1 cellular context compared by ENCODE assay signal in genomic region chr2:233867993-233868532, GRCh38.
TF ChIP-seq lines count a peak whose summit lies in the region.

TSS of gene MSL3B (minus strand) at chr2:233868386.

TF ChIP-seq in K562, 482 proteins besides CTCF, POLR2A, EP300 and RAD21 (continued from another document and continues in another):
- no peak for TF ChIP-seq E2F8 (IDR thresholded peaks at IDR 0.05; ENCODE audit: low read depth, partially characterized antibody)
- TF ChIP-seq RFX7 (CRISPR knock-in tag; IDR thresholded peaks at IDR 0.05) = no peak
- peak; percentile 45; the same call in 1 of the 2 replicates for TF ChIP-seq HCFC1 (IDR thresholded peaks at IDR 0.05; ENCODE audit: low read depth, low read length)
- peak; percentile 37; the same call in 1 of the 2 replicates for TF ChIP-seq MAX (CRISPR knock-in tag; IDR thresholded peaks at IDR 0.05)
- no peak for TF ChIP-seq HES1 (IDR thresholded peaks at IDR 0.05; ENCODE audit: low read depth)
- no peak for TF ChIP-seq NUFIP1 (IDR thresholded peaks at IDR 0.05; ENCODE audit: partially characterized antibody)
- no peak for TF ChIP-seq HBP1 (CRISPR knock-in tag; IDR thresholded peaks at IDR 0.05)
- TF ChIP-seq ZNF408 (CRISPR knock-in tag; IDR thresholded peaks at IDR 0.05; ENCODE audit: low read depth) = no peak
- no peak for TF ChIP-seq FOXA1 (IDR thresholded peaks at IDR 0.05; ENCODE audit: borderline replicate concordance)
- TF ChIP-seq ZEB2 (IDR thresholded peaks at IDR 0.05) = no peak
- TF ChIP-seq SNRNP70 (optimal IDR thresholded peaks at IDR 0.05; ENCODE audit: low read depth, low read length) = no peak
- no peak for TF ChIP-seq FOXK1 (CRISPR knock-in tag; IDR thresholded peaks at IDR 0.05; ENCODE audit: borderline replicate concordance)
- TF ChIP-seq RBM39 (optimal IDR thresholded peaks at IDR 0.05; ENCODE audit: low read depth, low read length) = no peak
- TF ChIP-seq SP2 (IDR thresholded peaks at IDR 0.05; ENCODE audit: extremely low read depth, low read depth, low read length, poor library complexity, severe bottlenecking) = no peak
- TF ChIP-seq ZNF696 (CRISPR knock-in tag; conservative IDR thresholded peaks at IDR 0.05) = no peak
- TF ChIP-seq MIER1 (IDR thresholded peaks at IDR 0.05; ENCODE audit: low read depth) = no peak
- TF ChIP-seq MAFG (tag; conservative IDR thresholded peaks at IDR 0.05) = no peak
- TF ChIP-seq ZNF511 (CRISPR knock-in tag; IDR thresholded peaks at IDR 0.05) = no peak
- peak; percentile 93 for TF ChIP-seq CREM (IDR thresholded peaks at IDR 0.05; ENCODE audit: low read depth)
- no peak for TF ChIP-seq SMARCE1 (IDR thresholded peaks at IDR 0.05)
- TF ChIP-seq HOMEZ (CRISPR knock-in tag; IDR thresholded peaks at IDR 0.05) = no peak
- no peak for TF ChIP-seq TGIF2 (CRISPR knock-in tag; IDR thresholded peaks at IDR 0.05)
- no peak for TF ChIP-seq E2F4 (CRISPR knock-in tag; IDR thresholded peaks at IDR 0.05; ENCODE audit: low read depth)
- TF ChIP-seq ZMIZ1 (IDR thresholded peaks at IDR 0.05; ENCODE audit: low read depth in 2 of 2, low read length in 2 of 2) = no peak
- no peak for TF ChIP-seq ZBTB11 (CRISPR knock-in tag; IDR thresholded peaks at IDR 0.05)
- no peak for TF ChIP-seq SRF (CRISPR knock-in tag; IDR thresholded peaks at IDR 0.05)
- no peak for TF ChIP-seq PTBP1 (IDR thresholded peaks at IDR 0.05; ENCODE audit: low read depth, low read length)
- TF ChIP-seq ARHGAP35 (IDR thresholded peaks at IDR 0.05; ENCODE audit: partially characterized antibody) = no peak
- TF ChIP-seq PRDM10 (IDR thresholded peaks at IDR 0.05; ENCODE audit: partially characterized antibody) = no peak
- TF ChIP-seq ZFP91 (CRISPR knock-in tag; IDR thresholded peaks at IDR 0.05) = no peak
- TF ChIP-seq LARP7 (IDR thresholded peaks at IDR 0.05) = no peak
- no peak for TF ChIP-seq RCOR1 (IDR thresholded peaks at IDR 0.05; ENCODE audit: borderline replicate concordance in 1 of 2, low read depth in 2 of 2, low read length in 2 of 2)
- TF ChIP-seq DEAF1 (CRISPR knock-in tag; IDR thresholded peaks at IDR 0.05) = no peak
- TF ChIP-seq PHF20 (IDR thresholded peaks at IDR 0.05; ENCODE audit: partially characterized antibody) = peak; percentile 80
- no peak for TF ChIP-seq HDGF (IDR thresholded peaks at IDR 0.05)
- no peak for TF ChIP-seq FOXJ2 (tag; IDR thresholded peaks at IDR 0.05)
